Comparison of ENCODE assay signal across 6 cellular contexts in genomic region chr6:43075791-43076092, GRCh38. TPM values are rescaled to one million over a fixed set of nuclear protein-coding genes. Genes with fewer than 3 reads are reported as not detected.
DNase-seq lines count a peak whose midpoint lies in the region; ATAC-seq and TF ChIP-seq lines count a peak whose summit lies in the region.

No MANE protein-coding gene starts in this region.

- no peak for TF ChIP-seq CTCF in PC-3 (conservative IDR thresholded peaks at IDR 0.05; ENCODE audit: low read depth, low read length)

- H2AFZ ChIP-seq in ACC112 (ENCODE audit: low read length, unreplicated experiment) (no peak overlapping the region), PC-3 (ENCODE audit: low read length) (peak overlapping the region; percentile 71; the same call in 1 of the 2 replicates)

- intact Hi-C loops in PC-3 (cut with micrococcal nuclease): no loop called here

- H3F3A ChIP-seq in PC-3 (ENCODE audit: low read length, unreplicated experiment): no peaks in the 10 kb centered on the region

- H3K4me2 ChIP-seq in PC-3 (ENCODE audit: low read length): peak overlapping the region; percentile 76

- ATAC-seq in PC-3: no peak

- H3K4me3 ChIP-seq in ACC112 (ENCODE audit: low read depth, low read length) (peak overlapping the region; percentile 99), PC-3 (ENCODE audit: low read length) (peak overlapping the region; percentile 57), iPS-11a (ENCODE audit: low read depth, low read length) (peak overlapping the region; percentile 51)

- H3K27me3 ChIP-seq in ACC112 (ENCODE audit: insufficient read depth, low read length): no peaks in the 10 kb centered on the region
- no peaks in the 10 kb centered on the region for H3K27me3 ChIP-seq in PC-3 (ENCODE audit: low read length)

- H3K79me2 ChIP-seq in ACC112 (ENCODE audit: control insufficient read depth, insufficient read depth, low read length, unreplicated experiment): peaks cover 23% of the 10 kb centered on the region
- peaks cover 39% of the 10 kb centered on the region for H3K79me2 ChIP-seq in PC-3 (ENCODE audit: low read length)

- DNase-seq in PC-3 (no peak), NCI-H2107 (lab: John Stamatoyannopoulos, UW) (no peak), LoVo (ENCODE audit: low spot score) (no peak), GDM1 (lab: John Stamatoyannopoulos, UW) (no peak)

- H3K4me1 ChIP-seq in ACC112 (ENCODE audit: control insufficient read depth, insufficient read depth, low read length, unreplicated experiment) (peaks cover 17% of the 10 kb centered on the region), PC-3 (ENCODE audit: insufficient read depth, low read length) (peaks cover 10% of the 10 kb centered on the region; the same call in 1 of the 2 replicates)

- POLR2A ChIA-PET in PC-3 (lab: Charles Lee; ENCODE audit: unreplicated experiment): no interaction called here

- CTCF ChIA-PET in PC-3 (lab: Charles Lee): interaction anchor here (1.4 kb wide), 1 partner anchor 68 kb away, joined by 3 read pairs; no protein-coding TSS in a partner anchor

- BruUV-seq in PC-3 (replicated peaks; lab: Mats Ljungman, UMichigan): no TSS peak

- no peaks in the 10 kb centered on the region for H4K20me1 ChIP-seq in PC-3 (ENCODE audit: low read length)

- H3K9me3 ChIP-seq in PC-3 (ENCODE audit: low read length): no peaks in the 10 kb centered on the region

- H3K27ac ChIP-seq in ACC112 (ENCODE audit: low read depth, low read length) (no peak overlapping the region), PC-3 (ENCODE audit: low read length) (no peak overlapping the region)

- no peaks in the 10 kb centered on the region for H3K9me2 ChIP-seq in PC-3 (replicated peaks; ENCODE audit: low read length)

- H3K9ac ChIP-seq in PC-3 (ENCODE audit: low read length): no peak overlapping the region

- no peaks in the 10 kb centered on the region for H3K36me3 ChIP-seq in ACC112 (ENCODE audit: insufficient read depth, low read length)
- no peaks in the 10 kb centered on the region for H3K36me3 ChIP-seq in PC-3 (ENCODE audit: low read depth, low read length)

RNA-seq across cellular contexts. Expression of gene PTK7, which starts 0.4 kb away (rescaled TPM):
- total RNA-seq in PC-3 (2014; rRNA removed): 48.1 and 69.1 TPM in 2 replicates

RNA-seq across cellular contexts. Expression of gene KLC4, which starts 16.3 kb away (rescaled TPM):
- total RNA-seq in PC-3 (2014; rRNA removed): 17.5 and 18.5 TPM in 2 replicates

RNA-seq across cellular contexts. Expression of gene MRPL2, which starts 16.5 kb away (rescaled TPM):
- total RNA-seq in PC-3 (2014; rRNA removed): 59.8 and 63.9 TPM in 2 replicates

RNA-seq across cellular contexts. Expression of gene CUL7, which starts 22.1 kb away (rescaled TPM):
- 17.5 and 18.6 TPM in 2 replicates for total RNA-seq in PC-3 (2014; rRNA removed)

RNA-seq across cellular contexts. Expression of gene RRP36, which starts 54.3 kb away (rescaled TPM):
- total RNA-seq in PC-3 (2014; rRNA removed): 120 and 133 TPM in 2 replicates
